20 cellular contexts compared by ENCODE assay signal in the genomic region with DNA sequence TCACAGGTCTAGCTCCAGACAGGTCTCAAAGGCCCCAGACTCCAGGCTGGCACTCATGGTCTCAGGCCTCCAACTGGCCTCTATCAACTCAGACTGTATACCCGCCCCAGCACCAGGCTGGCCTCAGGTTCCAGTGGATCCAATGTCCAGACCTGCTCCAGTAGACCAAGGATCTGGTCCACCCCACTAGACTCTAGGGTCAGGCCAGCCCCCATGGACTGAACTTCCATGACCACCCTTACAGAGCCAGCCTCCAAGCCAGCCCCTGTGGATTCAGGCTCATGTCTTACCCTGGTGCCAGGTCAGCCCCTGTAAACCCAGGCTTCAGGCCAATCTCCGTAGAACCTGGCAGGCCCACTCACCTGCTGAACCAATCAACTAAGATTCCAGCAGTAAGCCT. TPM values are rescaled to one million over a fixed set of nuclear protein-coding genes. Genes with fewer than 3 reads are reported as not detected.
DNase-seq lines count a peak whose midpoint lies in the region; ATAC-seq and TF ChIP-seq lines count a peak whose summit lies in the region.
"Had no signal": no experiment of that assay in that cellular context is flagged by ENCODE, and none has a peak within 500 bp of the region (broad histone marks: within the 10 kb centered on the region; RNA-seq: fewer than 3 reads in every experiment).

No MANE protein-coding gene starts in this region.

- H3K27me3 Mint-ChIP-seq in natural killer cell treated with Interleukin-12 subunit alpha and Interleukin-12 subunit beta and Interleukin-15 and Interleukin-18, amount 100 ng/mL, for 72 hours = no peaks in the 10 kb centered on the region
- H3K27me3 Mint-ChIP-seq in natural killer cell (ENCODE audit: low read depth in 2 of 2) = no peaks in the 10 kb centered on the region
- H3K27me3 Mint-ChIP-seq: CD4-positive, alpha-beta T cell had no signal

- H3K27ac ChIP-seq in upper lobe of left lung = no peak overlapping the region
- H3K27ac ChIP-seq: 22Rv1, A549, C4-2B, HL-60 had no signal

- peak; percentile 53 to 56 for ATAC-seq in natural killer cell treated with Interleukin-12 subunit alpha and Interleukin-12 subunit beta and Interleukin-15 and Interleukin-18, amount 100 ng/mL, for 72 hours
- no peak for ATAC-seq in natural killer cell
- peak; percentile 10 for ATAC-seq in omental fat pad (ENCODE audit: low FRiP score)
- ATAC-seq in upper lobe of left lung (ENCODE audit: low FRiP score in 2 of 2) = peak; percentile 23 to 53
- ATAC-seq in HG02763 (IDR thresholded peaks at IDR 0.05; ENCODE audit: unreplicated experiment) = no peak
- ATAC-seq in GM18861 (IDR thresholded peaks at IDR 0.05; ENCODE audit: unreplicated experiment) = no peak
- ATAC-seq: A549, GM23338 had no signal

- peaks cover 5% of the 10 kb centered on the region for H3K36me3 Mint-ChIP-seq in natural killer cell treated with Interleukin-12 subunit alpha and Interleukin-12 subunit beta and Interleukin-15 and Interleukin-18, amount 100 ng/mL, for 72 hours
- H3K36me3 Mint-ChIP-seq in natural killer cell = peaks cover 8% of the 10 kb centered on the region

- no peak for TF ChIP-seq POLR2A in upper lobe of left lung (IDR thresholded peaks at IDR 0.05)

- H3K4me1 Mint-ChIP-seq in natural killer cell treated with Interleukin-12 subunit alpha and Interleukin-12 subunit beta and Interleukin-15 and Interleukin-18, amount 100 ng/mL, for 72 hours (ENCODE audit: low read depth in 2 of 2) = no peaks in the 10 kb centered on the region
- no peaks in the 10 kb centered on the region for H3K4me1 Mint-ChIP-seq in natural killer cell
- H3K4me1 Mint-ChIP-seq: GM23338 had no signal

- intact Hi-C loops in natural killer cell (cut with micrococcal nuclease) = no loop called here

- no peak for TF ChIP-seq CTCF in natural killer cell (IDR thresholded peaks at IDR 0.05)
- TF ChIP-seq CTCF in omental fat pad (IDR thresholded peaks at IDR 0.05) = no peak
- TF ChIP-seq CTCF in upper lobe of left lung (IDR thresholded peaks at IDR 0.05) = no peak

- H3K4me3 ChIP-seq in upper lobe of left lung = no peak overlapping the region
- H3K4me3 ChIP-seq: A549, GM23338 had no signal

- no peak overlapping the region for H3K4me3 Mint-ChIP-seq in natural killer cell treated with Interleukin-12 subunit alpha and Interleukin-12 subunit beta and Interleukin-15 and Interleukin-18, amount 100 ng/mL, for 72 hours
- H3K4me3 Mint-ChIP-seq in natural killer cell = no peak overlapping the region
- H3K4me3 Mint-ChIP-seq: CD4-positive, alpha-beta T cell; GM23338 had no signal

- H3K4me1 ChIP-seq in upper lobe of left lung = no peaks in the 10 kb centered on the region
- H3K4me1 ChIP-seq: A549, Caco-2 had no signal

- 83 to 96% methylated on average over 1 to 2 of the region's 2 CpGs for WGBS in upper lobe of left lung, 2 donors

- DNase-seq in natural killer cell treated with Interleukin-12 subunit alpha and Interleukin-12 subunit beta and Interleukin-15 and Interleukin-18, amount 100 ng/mL, for 72 hours (ENCODE audit: low spot score) = no peak
- DNase-seq in natural killer cell = no peak
- no peak for DNase-seq in omental fat pad (ENCODE audit: low spot score)
- DNase-seq in upper lobe of left lung = no peak
- DNase-seq in NCI-H345 treated with DMSO at 0.1 percent for 48 hours (lab: John Stamatoyannopoulos, UW; ENCODE audit: unreplicated experiment) = no peak
- DNase-seq: AML-193; Caco-2; CD4-positive, alpha-beta T cell; DMS79; GDM1; HCEC 1CT had no signal

- H3K9me3 Mint-ChIP-seq in natural killer cell treated with Interleukin-12 subunit alpha and Interleukin-12 subunit beta and Interleukin-15 and Interleukin-18, amount 100 ng/mL, for 72 hours = peaks cover 15% of the 10 kb centered on the region
- peaks cover 12 to 17% of the 10 kb centered on the region in 2 donors for H3K9me3 Mint-ChIP-seq in natural killer cell
- H3K9me3 Mint-ChIP-seq: CD4-positive, alpha-beta T cell had no signal

- TF ChIP-seq EP300 in upper lobe of left lung (IDR thresholded peaks at IDR 0.05) = no peak

- H3K36me3 ChIP-seq in upper lobe of left lung = no peaks in the 10 kb centered on the region

- no peaks in the 10 kb centered on the region for H3K27me3 ChIP-seq in upper lobe of left lung

- no peak overlapping the region for H3K27ac Mint-ChIP-seq in natural killer cell treated with Interleukin-12 subunit alpha and Interleukin-12 subunit beta and Interleukin-15 and Interleukin-18, amount 100 ng/mL, for 72 hours
- no peak overlapping the region for H3K27ac Mint-ChIP-seq in natural killer cell
- H3K27ac Mint-ChIP-seq: CD4-positive, alpha-beta T cell; GM23338 had no signal

- H3K9me3 ChIP-seq in upper lobe of left lung = no peaks in the 10 kb centered on the region
- H3K9me3 ChIP-seq: A549, Caco-2 had no signal

RNA-seq across cellular contexts. Expression of gene GNAT3, which starts 16.8 kb away (rescaled TPM):
- total RNA-seq in natural killer cell treated with Interleukin-12 subunit alpha and Interleukin-12 subunit beta and Interleukin-15 and Interleukin-18, amount 100 ng/mL, for 72 hours = not detected
- not detected for total RNA-seq in natural killer cell
- total RNA-seq in omental fat pad = not detected
- total RNA-seq in upper lobe of left lung = not detected
- total RNA-seq: Caco-2; CD4-positive, alpha-beta T cell; Daoy; GM23338; HT1080 had no signal

Comparison
In these comparisons a context has a peak if more than half of its experiments do, and no peak if none do; other contexts are left out.
1. ATAC-seq: peak in natural killer cell treated with Interleukin-12 subunit alpha and Interleukin-12 subunit beta and Interleukin-15 and Interleukin-18, amount 100 ng/mL, for 72 hours (2 of 2), omental fat pad (single experiment) and upper lobe of left lung (2 of 2); none in natural killer cell (0 of 3), HG02763 (single experiment) and GM18861 (single experiment).